ENCODE assay signal across 17 cellular contexts in the genomic region with DNA sequence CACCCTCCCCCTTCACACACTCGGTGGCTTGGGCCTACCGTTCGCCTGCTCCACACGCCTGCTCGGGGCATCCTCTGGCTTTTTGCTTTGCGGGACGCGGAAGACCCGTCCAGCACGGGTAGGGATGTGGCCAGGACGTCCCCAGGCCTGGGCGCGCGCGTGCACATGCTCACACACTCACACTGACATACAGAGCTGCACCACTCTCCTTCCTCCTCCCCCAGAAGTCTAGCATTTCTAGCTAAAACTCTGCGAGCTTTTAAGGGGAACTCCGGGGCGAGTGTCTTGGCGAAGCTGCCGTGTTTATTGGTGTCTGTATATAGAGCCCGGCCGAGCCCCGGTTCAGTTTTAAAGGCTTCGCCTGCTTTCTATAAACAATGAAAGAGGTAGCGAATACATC. TPM values are rescaled to one million over a fixed set of nuclear protein-coding genes. Genes with fewer than 3 reads are reported as not detected.
A peak's percentile ranks its signal among the peaks of the same experiment; 100 is the strongest.
DNase-seq lines count a peak whose midpoint lies in the region; ATAC-seq and TF ChIP-seq lines count a peak whose summit lies in the region.
"Had no signal": no experiment of that assay in that cellular context is flagged by ENCODE, and none has a peak within 500 bp of the region (broad histone marks: within the 10 kb centered on the region; RNA-seq: fewer than 3 reads in every experiment).

No MANE protein-coding gene starts in this region.

- ATAC-seq in left cardiac atrium (peak; percentile 17 to 32), HG03196 (IDR thresholded peaks at IDR 0.05; ENCODE audit: unreplicated experiment) (no peak)

- no peak overlapping the region for H3K4me3 Mint-ChIP-seq in osteocyte (ENCODE audit: unreplicated experiment)
- H3K4me3 Mint-ChIP-seq: B cell, memory B cell had no signal

- no peaks in the 10 kb centered on the region for H3K36me3 Mint-ChIP-seq in osteocyte (ENCODE audit: unreplicated experiment)

- H3K9me3 Mint-ChIP-seq in osteocyte (ENCODE audit: unreplicated experiment), result no peaks in the 10 kb centered on the region
- H3K9me3 Mint-ChIP-seq: memory B cell had no signal

- TF ChIP-seq CTCF in WI38 (IDR thresholded peaks at IDR 0.05; ENCODE audit: low read depth, low read length), result no peak
- no peak for TF ChIP-seq CTCF in osteocyte (IDR thresholded peaks at IDR 0.05)

- no peak overlapping the region for H3K27ac Mint-ChIP-seq in osteocyte (ENCODE audit: unreplicated experiment)
- H3K27ac Mint-ChIP-seq: B cell, memory B cell had no signal

- intact Hi-C loops in left cardiac atrium (cut with DNase I), result loop anchor here in 1 of 2 donors (5.0 to 10.0 kb wide), 2 partner anchors 46 to 74 kb away; no protein-coding TSS in a partner anchor

- H3K4me3 ChIP-seq in WI38 (ENCODE audit: low read depth, low read length), result peak overlapping the region; percentile 91
- H3K4me3 ChIP-seq: SJSA1, testis had no signal

- peaks cover 93% of the 10 kb centered on the region for H3K27me3 Mint-ChIP-seq in osteocyte (ENCODE audit: unreplicated experiment)

- no peaks in the 10 kb centered on the region for H3K4me1 Mint-ChIP-seq in osteocyte (ENCODE audit: unreplicated experiment)
- H3K4me1 Mint-ChIP-seq: B cell had no signal

- peak; percentile 94 for DNase-seq in EH (ENCODE audit: low read depth)
- no peak for DNase-seq in left cardiac atrium
- peak; percentile 73 for DNase-seq in osteocyte (ENCODE audit: extremely low spot score, unreplicated experiment)
- no peak for DNase-seq in NCI-H526 (lab: John Stamatoyannopoulos, UW)
- no peak for DNase-seq in activated CD8-positive, alpha-beta memory T cell treated with anti-CD3 and anti-CD28 coated beads, Interleukin-2, amount 50 U/mL, for 4 hours
- no peak for DNase-seq in OCI-M2 (lab: John Stamatoyannopoulos, UW; ENCODE audit: unreplicated experiment)
- DNase-seq: activated naive CD4-positive, alpha-beta T cell treated with anti-CD3 and anti-CD28 coated beads, Interleukin-2, amount 50 U/mL, for 16 hours; caudate nucleus; hypothalamus; NCI-H2171 treated with DMSO at 0.1 percent for 48 hours; nucleus accumbens; testis had no signal

RNA-seq across cellular contexts. Expression of gene TBX5, which starts 5.0 kb away (rescaled TPM):
- 100 to 1,000 TPM; 116 to 236 TPM for total RNA-seq in left cardiac atrium
- total RNA-seq in osteocyte, result not detected in 2 replicates
- total RNA-seq: B cell, SJSA1 had no signal

Comparison
In these comparisons a context has a peak if more than half of its experiments do, and no peak if none do; other contexts are left out.
1. DNase-seq: peak in EH (single experiment) and osteocyte (single experiment); none in left cardiac atrium (single experiment), NCI-H526 (0 of 2), activated CD8-positive, alpha-beta memory T cell treated with anti-CD3 and anti-CD28 coated beads, Interleukin-2, amount 50 U/mL, for 4 hours (single experiment) and OCI-M2 (single experiment).
2. RNA of gene TBX5, which starts 5.0 kb away (total RNA-seq): 116 to 236 TPM in left cardiac atrium; not detected in osteocyte; every median in the first group is over 100 times any median in the second.